Comparison of ENCODE assay signal across 33 cellular contexts in the genomic region with DNA sequence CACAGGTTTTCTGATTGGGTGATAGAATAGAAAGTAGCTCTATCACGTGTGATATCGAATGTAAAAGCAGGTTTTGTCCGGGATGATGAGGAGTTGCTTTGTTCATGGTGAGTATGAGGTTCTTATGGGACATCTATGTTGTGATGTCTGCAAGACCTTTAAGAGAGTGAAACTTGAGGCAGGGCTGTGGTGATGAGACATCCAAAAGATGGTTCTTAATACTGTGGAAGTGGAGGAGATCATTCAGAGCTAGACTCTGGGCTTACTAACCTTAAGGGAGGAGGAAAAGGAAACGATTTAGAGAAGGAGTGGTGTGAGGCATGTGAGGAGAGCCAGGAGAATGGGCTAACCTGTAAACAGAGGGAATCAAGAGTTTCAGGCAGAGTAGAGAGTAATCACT.
"Had no signal": no experiment of that assay in that cellular context is flagged by ENCODE, and none has a peak within 500 bp of the region (broad histone marks: within the 10 kb centered on the region; RNA-seq: fewer than 3 reads in every experiment).

No MANE protein-coding gene starts in this region.

- H3K27ac Mint-ChIP-seq: activated B cell treated with CpG ODN at 0.5 μM for 24 hours; activated CD4-positive, alpha-beta memory T cell treated with anti-CD3 and anti-CD28 coated beads, Interleukin-2, amount 10 ng/mL, durations not matched to agents 7 days and 5 days; activated CD4-positive, alpha-beta T cell treated with anti-CD3 and anti-CD28 coated beads, Interleukin-2, amount 10 ng/mL, durations not matched to agents 24 days and 14 days; activated CD8-positive, alpha-beta memory T cell treated with anti-CD3 and anti-CD28 coated beads, Interleukin-2, amount 10 ng/mL, durations not matched to agents 7 days and 5 days; activated naive CD4-positive, alpha-beta T cell treated with anti-CD3 and anti-CD28 coated beads, Interleukin-2, amount 50 U/mL, for 24 hours; effector memory CD8-positive, alpha-beta T cell; T-cell; T-helper 1 cell treated with Interleukin-12 subunit alpha and Interleukin-12 subunit beta and Interleukin-4 antibody, amounts not matched to agents 30 μg/mL and 1 μg/mL, for 36 hours; T-helper 2 cell treated with Interferon-gamma antibody and Interleukin-4, amounts not matched to agents 5 μg/mL and 100 μg/mL, for 36 hours had no signal

- H3K36me3 ChIP-seq: adrenal gland, gastrocnemius medialis, heart left ventricle, WERI-Rb-1 had no signal

- H3K27me3 Mint-ChIP-seq: activated B cell treated with CpG ODN at 0.5 μM for 24 hours; activated CD4-positive, alpha-beta memory T cell treated with anti-CD3 and anti-CD28 coated beads, Interleukin-2, amount 10 ng/mL, durations not matched to agents 7 days and 5 days; activated CD4-positive, alpha-beta T cell treated with anti-CD3 and anti-CD28 coated beads, Interleukin-2, amount 10 ng/mL, durations not matched to agents 24 days and 14 days; activated CD8-positive, alpha-beta memory T cell treated with anti-CD3 and anti-CD28 coated beads, Interleukin-2, amount 10 ng/mL, durations not matched to agents 7 days and 5 days; activated naive CD4-positive, alpha-beta T cell treated with anti-CD3 and anti-CD28 coated beads, Interleukin-2, amount 50 U/mL, for 24 hours; effector memory CD8-positive, alpha-beta T cell; T-cell had no signal

- H3K4me3 Mint-ChIP-seq: activated B cell treated with CpG ODN at 0.5 μM for 24 hours; activated CD4-positive, alpha-beta memory T cell treated with anti-CD3 and anti-CD28 coated beads, Interleukin-2, amount 10 ng/mL, durations not matched to agents 7 days and 5 days; activated CD4-positive, alpha-beta T cell treated with anti-CD3 and anti-CD28 coated beads, Interleukin-2, amount 10 ng/mL, durations not matched to agents 24 days and 14 days; activated CD8-positive, alpha-beta memory T cell treated with anti-CD3 and anti-CD28 coated beads, Interleukin-2, amount 10 ng/mL, durations not matched to agents 7 days and 5 days; activated naive CD4-positive, alpha-beta T cell treated with anti-CD3 and anti-CD28 coated beads, Interleukin-2, amount 50 U/mL, for 24 hours; effector memory CD8-positive, alpha-beta T cell; T-cell; T-helper 1 cell treated with Interleukin-12 subunit alpha and Interleukin-12 subunit beta and Interleukin-4 antibody, amounts not matched to agents 30 μg/mL and 1 μg/mL, for 36 hours; T-helper 2 cell treated with Interferon-gamma antibody and Interleukin-4, amounts not matched to agents 5 μg/mL and 100 μg/mL, for 36 hours had no signal

- H3K4me1 ChIP-seq: foreskin keratinocyte had no signal

- H3K9me3 Mint-ChIP-seq: activated B cell treated with CpG ODN at 0.5 μM for 24 hours; activated CD4-positive, alpha-beta memory T cell treated with anti-CD3 and anti-CD28 coated beads, Interleukin-2, amount 10 ng/mL, durations not matched to agents 7 days and 5 days; activated CD4-positive, alpha-beta T cell treated with anti-CD3 and anti-CD28 coated beads, Interleukin-2, amount 10 ng/mL, durations not matched to agents 24 days and 14 days; activated naive CD4-positive, alpha-beta T cell treated with anti-CD3 and anti-CD28 coated beads, Interleukin-2, amount 50 U/mL, for 24 hours; effector memory CD8-positive, alpha-beta T cell; T-cell; T-helper 1 cell treated with Interleukin-12 subunit alpha and Interleukin-12 subunit beta and Interleukin-4 antibody, amounts not matched to agents 30 μg/mL and 1 μg/mL, for 36 hours; T-helper 2 cell treated with Interferon-gamma antibody and Interleukin-4, amounts not matched to agents 5 μg/mL and 100 μg/mL, for 36 hours had no signal

- H3K27me3 ChIP-seq: adrenal gland, body of pancreas, esophagus muscularis mucosa, foreskin keratinocyte, gastrocnemius medialis, heart left ventricle had no signal

- H3K9me3 ChIP-seq: adrenal gland, body of pancreas, esophagus muscularis mucosa, gastrocnemius medialis had no signal

- H3K4me3 ChIP-seq: adrenal gland, body of pancreas, esophagus muscularis mucosa, gastrocnemius medialis, heart left ventricle had no signal

- ATAC-seq: activated CD4-positive, CD25-positive, alpha-beta regulatory T cell treated with anti-CD3 and anti-CD28 coated beads, Interleukin-2, amount 50 U/mL, for 24 hours; activated CD8-positive, alpha-beta memory T cell treated with anti-CD3 and anti-CD28 coated beads, Interleukin-2, amount 10 ng/mL, durations not matched to agents 7 days and 5 days; body of pancreas; effector memory CD8-positive, alpha-beta T cell; foreskin keratinocyte; gastrocnemius medialis; heart left ventricle; T-cell had no signal

- DNase-seq: activated B cell treated with CpG ODN at 0.5 μM for 24 hours; activated CD4-positive, alpha-beta memory T cell treated with anti-CD3 and anti-CD28 coated beads, Interleukin-2, amount 10 ng/mL, durations not matched to agents 7 days and 5 days; activated CD4-positive, alpha-beta T cell treated with anti-CD3 and anti-CD28 coated beads, Interleukin-2, amount 10 ng/mL, durations not matched to agents 24 days and 14 days; activated CD4-positive, alpha-beta T cell treated with anti-CD3 and anti-CD28 coated beads, Interleukin-2, amount 50 U/mL, for 4 hours; activated CD8-positive, alpha-beta memory T cell treated with anti-CD3 and anti-CD28 coated beads, Interleukin-2, amount 10 ng/mL, durations not matched to agents 7 days and 5 days; activated CD8-positive, alpha-beta memory T cell treated with anti-CD3 and anti-CD28 coated beads, Interleukin-2, amount 50 U/mL, for 4 hours; activated effector memory CD4-positive, alpha-beta T cell treated with Interleukin-2 at 50 U/mL for 16 hours; activated gamma-delta T cell treated with Interleukin-2 at 50 U/mL for 16 hours; activated naive CD4-positive, alpha-beta T cell treated with Interleukin-2 at 50 U/mL for 16 hours; activated T-cell treated with anti-CD3 and anti-CD28 coated beads, Interleukin-2, amount 50 U/mL, for 1 hour; adrenal gland; amygdala; aorta; body of pancreas; caudate nucleus; cortex of kidney; dermis blood vessel endothelial cell; effector CD4-positive, alpha-beta T cell; effector memory CD8-positive, alpha-beta T cell; erythroblast; foreskin keratinocyte; gastrocnemius medialis; glutamatergic neuron; heart left ventricle; SW 1271; T-cell; T1000; WERI-Rb-1 had no signal

- H3K27ac ChIP-seq: adrenal gland, body of pancreas, esophagus muscularis mucosa, foreskin keratinocyte, gastrocnemius medialis, heart left ventricle, WERI-Rb-1 had no signal
